In the genomic region with DNA sequence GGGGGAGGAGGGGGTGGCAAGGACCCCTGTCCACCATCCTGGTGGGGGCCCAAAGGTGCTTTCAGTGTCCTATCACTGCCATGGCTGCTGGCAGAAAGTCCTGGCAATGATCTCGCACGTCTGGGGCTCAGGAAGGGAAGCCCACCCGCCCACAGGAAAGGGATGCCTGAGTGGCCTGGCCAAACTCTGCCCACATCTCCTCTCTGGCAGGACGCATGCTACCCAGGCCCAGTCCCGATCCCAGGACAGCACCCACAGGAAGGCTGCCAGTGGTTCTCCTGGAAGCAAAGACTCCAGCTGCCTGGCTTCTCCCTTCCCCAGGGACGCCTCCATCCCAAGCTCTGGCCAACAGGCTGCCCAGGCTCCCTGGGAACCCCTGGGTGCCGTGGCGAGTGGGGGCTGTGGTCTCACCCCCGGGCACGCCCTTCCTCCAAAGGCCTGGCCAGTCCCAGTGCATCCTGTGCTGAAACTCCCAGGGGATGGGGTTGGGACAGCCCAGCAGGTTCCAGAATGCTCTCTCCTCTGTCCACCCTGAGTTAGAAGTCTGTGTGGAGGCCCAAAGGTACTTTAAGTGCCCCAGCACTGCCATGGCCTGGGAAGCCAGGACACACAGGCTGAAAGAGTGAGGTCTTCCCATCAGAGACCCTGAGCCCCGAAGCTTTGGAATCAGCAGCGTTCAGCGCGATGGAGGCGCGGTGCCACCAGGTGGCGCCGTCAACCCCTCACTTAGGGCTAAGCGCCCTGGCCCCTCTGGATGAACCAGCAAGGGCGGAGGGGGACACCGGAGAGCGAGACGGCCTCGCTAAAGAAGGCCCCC, we compare ENCODE assay signal across 7 cellular contexts. TPM values are rescaled to one million over a fixed set of nuclear protein-coding genes. Genes with fewer than 3 reads are reported as not detected.
DNase-seq lines count a peak whose midpoint lies in the region; ATAC-seq, FAIRE-seq and TF ChIP-seq lines count a peak whose summit lies in the region.

No MANE protein-coding gene starts in this region.

- intact Hi-C loops in posterior vena cava (cut with DNase I) (loop anchor here in 1 of 2 donors (2.0 kb wide), 1 partner anchor 235 kb away; no protein-coding TSS in a partner anchor), upper lobe of right lung (cut with DNase I) (loop anchor here (5.0 kb wide), 1 partner anchor 234 kb away; no protein-coding TSS in a partner anchor)

- ATAC-seq in upper lobe of right lung, result peak; percentile 87

- FAIRE-seq in GM12892 (lab: Jason Lieb, UNC), result peak; percentile 53

- 0 out of 2 replicates have a peak, but pooled peaks cover 2% of the 10 kb centered on the region for H3K9me3 ChIP-seq in SJCRH30 (replicated peaks)
- no peaks in the 10 kb centered on the region for H3K9me3 ChIP-seq in upper lobe of right lung

- peak; percentile 90 for TF ChIP-seq CTCF in upper lobe of right lung (IDR thresholded peaks at IDR 0.05)

- H3K4me3 ChIP-seq in Jurkat, Clone E6-1 (ENCODE audit: low read length), result no peak overlapping the region
- H3K4me3 ChIP-seq in SJCRH30 (no peak overlapping the region), upper lobe of right lung (no peak overlapping the region)

- H3K27me3 ChIP-seq in SJCRH30 (peaks cover 17% of the 10 kb centered on the region), upper lobe of right lung (no peaks in the 10 kb centered on the region)

- no peaks in the 10 kb centered on the region for H3K36me3 ChIP-seq in SJCRH30
- H3K36me3 ChIP-seq in upper lobe of right lung, result no peaks in the 10 kb centered on the region

- H3K4me1 ChIP-seq in SJCRH30, result no peaks in the 10 kb centered on the region
- H3K4me1 ChIP-seq in upper lobe of right lung, result peaks cover 11% of the 10 kb centered on the region

- TF ChIP-seq POLR2A in GM12892 (IDR thresholded peaks at IDR 0.05; ENCODE audit: low read depth, low read length), result no peak

- peak; percentile 77 for DNase-seq in GM12892 (ENCODE audit: insufficient read length)
- DNase-seq in Jurkat, Clone E6-1 (ENCODE audit: low read depth, low spot score), result peak; percentile 35
- peak; percentile 76 to 87 for DNase-seq in SJCRH30
- DNase-seq in activated gamma-delta T cell treated with anti-CD3 and anti-CD28 coated beads, Interleukin-2, amount 50 U/mL, for 16 hours (ENCODE audit: low read depth), result peak; percentile 43
- peak; percentile 71 for DNase-seq in germinal center (ENCODE audit: low spot score)
- peak; percentile 92 for DNase-seq in posterior vena cava (ENCODE audit: low spot score)
- peak; percentile 84 for DNase-seq in upper lobe of right lung

- H3K27ac ChIP-seq in SJCRH30, result no peak overlapping the region
- H3K27ac ChIP-seq in upper lobe of right lung, result no peak overlapping the region

RNA-seq across cellular contexts. Expression of a gene that starts 29.8 kb away (rescaled TPM):
- polyA plus RNA-seq in GM12892 (2012; ENCODE audit: missing spikeins), result 10.7 TPM
- polyA plus RNA-seq in Jurkat, Clone E6-1 (2012; ENCODE audit: insufficient read depth, insufficient read length), result 15.2 TPM
- total RNA-seq in SJCRH30 (2014; rRNA removed; shearing (Covaris generic)), result 27.6 and 40.5 TPM in 2 replicates
- 10 to 100 TPM; 20.8 to 21.6 TPM for total RNA-seq in posterior vena cava
- total RNA-seq in upper lobe of right lung, result 19.5 TPM

Comparison
In these comparisons a context has a peak if more than half of its experiments do, and no peak if none do; other contexts are left out.
1. DNase-seq: peak in every context shown above with its lines; median percentile 92 in posterior vena cava; 84 in upper lobe of right lung; 82 in SJCRH30; 77 in GM12892; 71 in germinal center; 43 in activated gamma-delta T cell treated with anti-CD3 and anti-CD28 coated beads, Interleukin-2, amount 50 U/mL, for 16 hours; 35 in Jurkat, Clone E6-1.